ENCODE assay signal across 1 cellular context in genomic region chrX:48520455-48520854, GRCh38.
TF ChIP-seq lines count a peak whose summit lies in the region.

No MANE protein-coding gene starts in this region.

TF ChIP-seq in WTC11, 78 proteins besides CTCF, POLR2A, EP300 and RAD21:
- TF ChIP-seq ZMAT4 (CRISPR knock-in tag; IDR thresholded peaks at IDR 0.05) (no peak), AFF4 (CRISPR knock-in tag; IDR thresholded peaks at IDR 0.05; ENCODE audit: borderline replicate concordance) (no peak), E2F5 (CRISPR knock-in tag; IDR thresholded peaks at IDR 0.05) (no peak)
